1 cellular context compared by ENCODE assay signal in genomic region chr7:67518580-67518979, GRCh38.
TF ChIP-seq lines count a peak whose summit lies in the region.

No MANE protein-coding gene starts in this region.

TF ChIP-seq in H1, 55 proteins besides CTCF, POLR2A, EP300 and RAD21 (continued from another document):
- TF ChIP-seq JUN (IDR thresholded peaks at IDR 0.05; ENCODE audit: low read depth, low read length) (no peak), CTBP2 (IDR thresholded peaks at IDR 0.05; ENCODE audit: borderline replicate concordance, insufficient read depth, insufficient read length, low read length) (no peak), POLR2AphosphoS5 (IDR thresholded peaks at IDR 0.05; ENCODE audit: low read depth, low read length) (no peak), TAF1 (IDR thresholded peaks at IDR 0.05; ENCODE audit: low read depth, low read length) (no peak), CBX8 (IDR thresholded peaks at IDR 0.05; ENCODE audit: borderline replicate concordance, low read depth, low read length) (no peak), SP1 (IDR thresholded peaks at IDR 0.05; ENCODE audit: low read depth, low read length) (no peak), POU5F1 (IDR thresholded peaks at IDR 0.05; ENCODE audit: low read depth, low read length) (no peak), BRCA1 (IDR thresholded peaks at IDR 0.05; ENCODE audit: low read depth, low read length) (no peak), KDM4A (IDR thresholded peaks at IDR 0.05; ENCODE audit: low read depth, low read length, severe bottlenecking) (no peak), NANOG (IDR thresholded peaks at IDR 0.05; ENCODE audit: insufficient read depth, low read depth, low read length, poor library complexity, severe bottlenecking) (no peak), RBBP5 (IDR thresholded peaks at IDR 0.05; ENCODE audit: borderline replicate concordance, low read depth, low read length) (no peak), CREB1 (IDR thresholded peaks at IDR 0.05) (no peak)
